ENCODE assay signal across 19 cellular contexts in the genomic region with DNA sequence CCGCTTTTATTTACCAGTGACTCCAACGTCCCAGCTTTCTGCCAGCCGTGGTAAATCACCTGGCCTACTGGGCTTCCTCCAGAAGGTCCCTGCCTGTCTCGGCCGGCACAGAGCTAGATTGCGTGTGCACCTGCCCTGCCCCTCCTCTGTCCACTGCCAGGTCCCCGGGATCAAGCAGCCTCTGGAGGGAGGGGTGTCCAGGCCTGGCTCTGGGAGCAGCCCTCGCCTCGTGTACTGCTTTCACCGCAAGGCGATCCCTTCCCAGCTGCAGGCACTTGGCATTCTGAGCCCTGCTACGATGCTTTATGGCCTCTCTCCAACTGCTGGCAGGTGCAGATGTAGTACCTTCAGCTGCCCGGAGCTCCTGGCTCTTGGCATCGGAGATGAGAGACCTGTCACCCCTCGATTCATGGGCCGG. TPM values are rescaled to one million over a fixed set of nuclear protein-coding genes. Genes with fewer than 3 reads are reported as not detected.
DNase-seq lines count a peak whose midpoint lies in the region; ATAC-seq lines count a peak whose summit lies in the region.
"Had no signal": no experiment of that assay in that cellular context is flagged by ENCODE, and none has a peak within 500 bp of the region (broad histone marks: within the 10 kb centered on the region; RNA-seq: fewer than 3 reads in every experiment).

No MANE protein-coding gene starts in this region.

- ATAC-seq in left lobe of liver (peak; percentile 61), GM18498 (IDR thresholded peaks at IDR 0.05; ENCODE audit: unreplicated experiment) (no peak)
- ATAC-seq: activated CD8-positive, alpha-beta T cell treated with anti-CD3 and anti-CD28 coated beads, Interleukin-2, amount 10 ng/mL, durations not matched to agents 7 days and 5 days; naive thymus-derived CD4-positive, alpha-beta T cell; T-helper 17 cell; WTC11 had no signal

- DNase-seq in DMS79 treated with DMSO at 0.1 percent for 48 hours (lab: John Stamatoyannopoulos, UW) (peak; percentile 81), NCI-H187 (lab: John Stamatoyannopoulos, UW) (peak; percentile 61 to 67), NCI-H510A (lab: John Stamatoyannopoulos, UW) (peak; percentile 94), left lobe of liver (ENCODE audit: low spot score) (no peak), EL (no peak), nucleus accumbens (lab: John Stamatoyannopoulos, UW) (no peak)
- no peak for DNase-seq in stimulated activated CD4-positive, alpha-beta T cell treated with anti-CD3 and anti-CD28 coated beads, Interleukin-4, amount 100 ng/mL, for 4 hours
- DNase-seq: activated CD8-positive, alpha-beta T cell treated with anti-CD3 and anti-CD28 coated beads, Interleukin-2, amount 10 ng/mL, durations not matched to agents 7 days and 5 days; activated naive CD4-positive, alpha-beta T cell treated with anti-CD3 and anti-CD28 coated beads, Interleukin-2, amount 50 U/mL, for 16 hours; activated T-cell treated with anti-CD3 and anti-CD28 coated beads, Interleukin-2, amount 50 U/mL, for 48 hours; CD4-positive, alpha-beta memory T cell; HCEC 1CT; KBM-7; naive thymus-derived CD4-positive, alpha-beta T cell; SJCRH30; stimulated activated CD4-positive, alpha-beta T cell treated with anti-CD3 and anti-CD28 coated beads, Interleukin-2, amount 100 ng/mL, for 48 hours; T-helper 17 cell had no signal

RNA-seq across cellular contexts. Expression of gene SLC29A3, which starts 7.4 kb away (rescaled TPM):
- total RNA-seq in left lobe of liver = 6.4 TPM

Comparison
In these comparisons a context has a peak if more than half of its experiments do, and no peak if none do; other contexts are left out.
1. DNase-seq: peak in DMS79 treated with DMSO at 0.1 percent for 48 hours (single experiment), NCI-H187 (2 of 2) and NCI-H510A (single experiment); none in left lobe of liver (single experiment), stimulated activated CD4-positive, alpha-beta T cell treated with anti-CD3 and anti-CD28 coated beads, Interleukin-4, amount 100 ng/mL, for 4 hours (0 of 2), EL (single experiment) and nucleus accumbens (0 of 56).